In genomic region chr13:47294691-47295090, GRCh38 we compare ENCODE assay signal across 16 cellular contexts.
DNase-seq lines count a peak whose midpoint lies in the region; ATAC-seq and TF ChIP-seq lines count a peak whose summit lies in the region.
"Had no signal": no experiment of that assay in that cellular context is flagged by ENCODE, and none has a peak within 500 bp of the region (broad histone marks: within the 10 kb centered on the region; RNA-seq: fewer than 3 reads in every experiment).

No MANE protein-coding gene starts in this region.

- peaks cover 7% of the 10 kb centered on the region for H3K9me3 Mint-ChIP-seq in T-helper 2 cell treated with Interferon-gamma antibody and Interleukin-4, amounts not matched to agents 5 μg/mL and 100 μg/mL, for 36 hours

- no peak overlapping the region for H4K91ac ChIP-seq in IMR-90 (ENCODE audit: insufficient read depth, low read depth, low read length)

- no peak overlapping the region for H2AK5ac ChIP-seq in IMR-90 (ENCODE audit: low read depth, low read length)

- no peak overlapping the region for H3K27ac ChIP-seq in IMR-90 (ENCODE audit: insufficient read depth, low read length)
- H3K27ac ChIP-seq: 22Rv1 had no signal

- no CpG with 5 or more reads among the region's 3 CpGs for WGBS in IMR-90 (ENCODE audit: extremely low coverage in 2 of 2, insufficient read length in 1 of 2), 2 experiments

- no peaks in the 10 kb centered on the region for H3K36me3 ChIP-seq in IMR-90 (ENCODE audit: control insufficient read depth, insufficient read depth, low read length)

- no peaks in the 10 kb centered on the region; the same call in 1 of the 2 replicates for H3K4me1 ChIP-seq in IMR-90 (ENCODE audit: control insufficient read depth, insufficient read depth, low read length)

- no peak overlapping the region for H2BK5ac ChIP-seq in IMR-90 (ENCODE audit: low read depth, low read length, poor library complexity, severe bottlenecking)

- peak; percentile 2 for DNase-seq in IMR-90
- DNase-seq in astrocyte of the spinal cord (ENCODE audit: low read depth, low spot score): peak; percentile 25
- peak; percentile 47 for DNase-seq in fibroblast of pulmonary artery (ENCODE audit: low read depth)
- DNase-seq in AML-193 (lab: John Stamatoyannopoulos, UW): no peak
- no peak for DNase-seq in T-helper 2 cell treated with Interferon-gamma antibody and Interleukin-4, amounts not matched to agents 5 μg/mL and 100 μg/mL, for 36 hours (ENCODE audit: low spot score)
- no peak for DNase-seq in stimulated activated CD4-positive, alpha-beta T cell treated with anti-CD3 and anti-CD28 coated beads, Interleukin-15, amount 100 ng/mL, for 24 hours
- DNase-seq: C1 segment of cervical spinal cord; Calu3; CD4-positive, alpha-beta memory T cell; COR-L47; DMS53; DMS79 treated with DMSO at 0.1 percent for 48 hours; GF-D8; H7; HCEC 1CT had no signal

- H3K4me3 Mint-ChIP-seq in T-helper 2 cell treated with Interferon-gamma antibody and Interleukin-4, amounts not matched to agents 5 μg/mL and 100 μg/mL, for 36 hours: no peak overlapping the region

- H4K20me1 ChIP-seq in IMR-90 (ENCODE audit: insufficient read depth, low read length): no peaks in the 10 kb centered on the region

- in situ Hi-C loops in IMR-90 (cut with MboI; ENCODE audit: low sequenced_read_pairs): no loop called here
- in situ Hi-C loops in astrocyte of the spinal cord (cut with HindIII; ENCODE audit: low sequenced_read_pairs): no loop called here

- H3K9me1 ChIP-seq in IMR-90 (ENCODE audit: insufficient read depth, low read length): peaks cover 2% of the 10 kb centered on the region

- no peaks in the 10 kb centered on the region for H3K4me1 Mint-ChIP-seq in T-helper 2 cell treated with Interferon-gamma antibody and Interleukin-4, amounts not matched to agents 5 μg/mL and 100 μg/mL, for 36 hours (ENCODE audit: low read depth)
- H3K4me1 Mint-ChIP-seq: CD4-positive, alpha-beta memory T cell had no signal

- no peak overlapping the region for H2AFZ ChIP-seq in IMR-90 (replicated peaks; ENCODE audit: low read length, poor library complexity)

- no peak for TF ChIP-seq RAD21 in IMR-90 (IDR thresholded peaks at IDR 0.05; ENCODE audit: low read length)

- ATAC-seq in IMR-90 (ENCODE audit: low read depth): no peak

- CTCF ChIA-PET in IMR-90 (lab: Yijun Ruan, JAX): no interaction called here

- no peak overlapping the region for H3K23ac ChIP-seq in IMR-90 (ENCODE audit: low read depth, low read length)

- H2BK15ac ChIP-seq in IMR-90 (ENCODE audit: low read depth, low read length): no peak overlapping the region

- H3K79me1 ChIP-seq in IMR-90 (ENCODE audit: low read depth in 1 of 2, low read length in 2 of 2): no peaks in the 10 kb centered on the region

- H2AK9ac ChIP-seq in IMR-90 (replicated peaks; ENCODE audit: low read depth, low read length, poor library complexity): no peak overlapping the region

- POLR2A ChIA-PET in IMR-90 (lab: Charles Lee; ENCODE audit: unreplicated experiment): no interaction called here

- dilution Hi-C loops in IMR-90 (cut with HindIII; ENCODE audit: low sequenced_read_pairs, unreplicated experiment): no loop called here

- no peak overlapping the region for H3K56ac ChIP-seq in IMR-90 (ENCODE audit: extremely low read depth, insufficient read depth, low read length)

- no peak overlapping the region for H2BK120ac ChIP-seq in IMR-90 (ENCODE audit: low read depth, low read length)

- H3K4ac ChIP-seq in IMR-90 (ENCODE audit: low read depth, low read length): no peak overlapping the region

- H3K14ac ChIP-seq in IMR-90 (replicated peaks; ENCODE audit: low read depth, low read length): no peak overlapping the region

- H3K36me3 Mint-ChIP-seq in T-helper 2 cell treated with Interferon-gamma antibody and Interleukin-4, amounts not matched to agents 5 μg/mL and 100 μg/mL, for 36 hours (ENCODE audit: low read depth): no peaks in the 10 kb centered on the region
- H3K36me3 Mint-ChIP-seq: CD4-positive, alpha-beta memory T cell had no signal

- no peak overlapping the region for H4K8ac ChIP-seq in IMR-90 (ENCODE audit: low read depth in 2 of 2, low read length in 2 of 2)

- H3K4me3 ChIP-seq in IMR-90 (ENCODE audit: insufficient read depth, low read depth, low read length): no peak overlapping the region
- no peak overlapping the region for H3K4me3 ChIP-seq in astrocyte of the spinal cord (ENCODE audit: low read depth, low read length)
- no peak overlapping the region for H3K4me3 ChIP-seq in fibroblast of pulmonary artery (replicated peaks; ENCODE audit: low read depth, low read length)

- no peaks in the 10 kb centered on the region for H3K27me3 ChIP-seq in IMR-90 (ENCODE audit: control insufficient read depth, insufficient read depth, low read length)

- no peaks in the 10 kb centered on the region for H3K9me3 ChIP-seq in IMR-90 (ENCODE audit: control insufficient read depth, insufficient read depth, low read length)

- no peak overlapping the region; the same call in 1 of the 2 replicates for H3K18ac ChIP-seq in IMR-90 (ENCODE audit: low read depth, low read length)

- H2BK20ac ChIP-seq in IMR-90 (ENCODE audit: low read depth, low read length): no peak overlapping the region

- no TSS peak for BruUV-seq in IMR-90 (replicated peaks; lab: Mats Ljungman, UMichigan)

- H3K27ac Mint-ChIP-seq in T-helper 2 cell treated with Interferon-gamma antibody and Interleukin-4, amounts not matched to agents 5 μg/mL and 100 μg/mL, for 36 hours: no peak overlapping the region
- H3K27ac Mint-ChIP-seq: CD4-positive, alpha-beta memory T cell had no signal

- no peak overlapping the region for H3K9ac ChIP-seq in IMR-90 (ENCODE audit: low read depth, low read length)

- no peak overlapping the region for H3K4me2 ChIP-seq in IMR-90 (ENCODE audit: low read depth, low read length)

- no peaks in the 10 kb centered on the region for H3K27me3 Mint-ChIP-seq in T-helper 2 cell treated with Interferon-gamma antibody and Interleukin-4, amounts not matched to agents 5 μg/mL and 100 μg/mL, for 36 hours (ENCODE audit: low read depth)

- no peak for TF ChIP-seq POLR2A in IMR-90 (IDR thresholded peaks at IDR 0.05; ENCODE audit: low read depth, low read length)

- TF ChIP-seq CTCF in IMR-90 (conservative IDR thresholded peaks at IDR 0.05; ENCODE audit: low read depth, low read length): no peak
- TF ChIP-seq CTCF in astrocyte of the spinal cord (IDR thresholded peaks at IDR 0.05; ENCODE audit: low read depth, low read length): no peak
- no peak for TF ChIP-seq CTCF in fibroblast of pulmonary artery (IDR thresholded peaks at IDR 0.05; ENCODE audit: low read length, missing control alignments)

- H4K5ac ChIP-seq in IMR-90 (ENCODE audit: low read depth, low read length): no peak overlapping the region

- intact Hi-C loops in IMR-90 (cut with micrococcal nuclease): no loop called here

TF ChIP-seq in IMR-90, 13 proteins besides CTCF, POLR2A, EP300 and RAD21:
- TF ChIP-seq USF2 (IDR thresholded peaks at IDR 0.05; ENCODE audit: low read depth, low read length): no peak
- TF ChIP-seq CHD1 (IDR thresholded peaks at IDR 0.05; ENCODE audit: low read depth, low read length): no peak
- no peak for TF ChIP-seq ELK1 (IDR thresholded peaks at IDR 0.05; ENCODE audit: borderline replicate concordance, low read depth, low read length)

Comparison
In these comparisons a context has a peak if more than half of its experiments do, and no peak if none do; other contexts are left out.
1. DNase-seq: peak in IMR-90 (single experiment), astrocyte of the spinal cord (single experiment) and fibroblast of pulmonary artery (single experiment); none in AML-193 (0 of 2), T-helper 2 cell treated with Interferon-gamma antibody and Interleukin-4, amounts not matched to agents 5 μg/mL and 100 μg/mL, for 36 hours (single experiment) and stimulated activated CD4-positive, alpha-beta T cell treated with anti-CD3 and anti-CD28 coated beads, Interleukin-15, amount 100 ng/mL, for 24 hours (single experiment).